1 cellular context compared by ENCODE assay signal in the genomic region with DNA sequence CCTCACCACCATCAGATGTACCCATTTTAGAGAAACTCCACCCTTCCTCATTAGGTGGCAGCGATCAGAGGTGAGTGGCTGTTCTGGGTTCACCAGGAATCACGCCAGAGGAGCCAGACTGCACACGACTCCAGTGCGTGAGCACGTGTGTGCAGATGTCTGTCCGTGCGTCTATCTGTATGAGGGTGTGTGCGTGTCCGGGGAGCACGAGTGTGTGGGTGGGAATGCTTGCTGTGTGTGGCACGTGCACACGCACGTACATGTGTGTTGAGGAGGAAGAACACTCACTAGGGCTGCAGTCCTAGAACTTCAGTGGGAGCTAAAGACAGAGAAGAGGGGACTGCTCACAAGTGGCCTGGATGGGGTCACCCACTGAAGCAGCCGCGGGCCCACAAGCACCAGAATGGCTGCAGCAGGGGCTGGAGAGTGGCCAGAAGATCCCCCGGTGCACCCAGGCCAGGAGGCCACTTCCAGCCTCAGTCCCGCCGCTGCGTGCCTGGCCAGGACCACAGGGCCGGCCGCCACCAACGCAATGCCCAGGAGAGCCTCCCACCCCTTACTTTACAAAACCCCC.
TF ChIP-seq lines count a peak whose summit lies in the region.

No MANE protein-coding gene starts in this region.

TF ChIP-seq in H1, 55 proteins besides CTCF, POLR2A, EP300 and RAD21:
- TF ChIP-seq, protein P1, sequence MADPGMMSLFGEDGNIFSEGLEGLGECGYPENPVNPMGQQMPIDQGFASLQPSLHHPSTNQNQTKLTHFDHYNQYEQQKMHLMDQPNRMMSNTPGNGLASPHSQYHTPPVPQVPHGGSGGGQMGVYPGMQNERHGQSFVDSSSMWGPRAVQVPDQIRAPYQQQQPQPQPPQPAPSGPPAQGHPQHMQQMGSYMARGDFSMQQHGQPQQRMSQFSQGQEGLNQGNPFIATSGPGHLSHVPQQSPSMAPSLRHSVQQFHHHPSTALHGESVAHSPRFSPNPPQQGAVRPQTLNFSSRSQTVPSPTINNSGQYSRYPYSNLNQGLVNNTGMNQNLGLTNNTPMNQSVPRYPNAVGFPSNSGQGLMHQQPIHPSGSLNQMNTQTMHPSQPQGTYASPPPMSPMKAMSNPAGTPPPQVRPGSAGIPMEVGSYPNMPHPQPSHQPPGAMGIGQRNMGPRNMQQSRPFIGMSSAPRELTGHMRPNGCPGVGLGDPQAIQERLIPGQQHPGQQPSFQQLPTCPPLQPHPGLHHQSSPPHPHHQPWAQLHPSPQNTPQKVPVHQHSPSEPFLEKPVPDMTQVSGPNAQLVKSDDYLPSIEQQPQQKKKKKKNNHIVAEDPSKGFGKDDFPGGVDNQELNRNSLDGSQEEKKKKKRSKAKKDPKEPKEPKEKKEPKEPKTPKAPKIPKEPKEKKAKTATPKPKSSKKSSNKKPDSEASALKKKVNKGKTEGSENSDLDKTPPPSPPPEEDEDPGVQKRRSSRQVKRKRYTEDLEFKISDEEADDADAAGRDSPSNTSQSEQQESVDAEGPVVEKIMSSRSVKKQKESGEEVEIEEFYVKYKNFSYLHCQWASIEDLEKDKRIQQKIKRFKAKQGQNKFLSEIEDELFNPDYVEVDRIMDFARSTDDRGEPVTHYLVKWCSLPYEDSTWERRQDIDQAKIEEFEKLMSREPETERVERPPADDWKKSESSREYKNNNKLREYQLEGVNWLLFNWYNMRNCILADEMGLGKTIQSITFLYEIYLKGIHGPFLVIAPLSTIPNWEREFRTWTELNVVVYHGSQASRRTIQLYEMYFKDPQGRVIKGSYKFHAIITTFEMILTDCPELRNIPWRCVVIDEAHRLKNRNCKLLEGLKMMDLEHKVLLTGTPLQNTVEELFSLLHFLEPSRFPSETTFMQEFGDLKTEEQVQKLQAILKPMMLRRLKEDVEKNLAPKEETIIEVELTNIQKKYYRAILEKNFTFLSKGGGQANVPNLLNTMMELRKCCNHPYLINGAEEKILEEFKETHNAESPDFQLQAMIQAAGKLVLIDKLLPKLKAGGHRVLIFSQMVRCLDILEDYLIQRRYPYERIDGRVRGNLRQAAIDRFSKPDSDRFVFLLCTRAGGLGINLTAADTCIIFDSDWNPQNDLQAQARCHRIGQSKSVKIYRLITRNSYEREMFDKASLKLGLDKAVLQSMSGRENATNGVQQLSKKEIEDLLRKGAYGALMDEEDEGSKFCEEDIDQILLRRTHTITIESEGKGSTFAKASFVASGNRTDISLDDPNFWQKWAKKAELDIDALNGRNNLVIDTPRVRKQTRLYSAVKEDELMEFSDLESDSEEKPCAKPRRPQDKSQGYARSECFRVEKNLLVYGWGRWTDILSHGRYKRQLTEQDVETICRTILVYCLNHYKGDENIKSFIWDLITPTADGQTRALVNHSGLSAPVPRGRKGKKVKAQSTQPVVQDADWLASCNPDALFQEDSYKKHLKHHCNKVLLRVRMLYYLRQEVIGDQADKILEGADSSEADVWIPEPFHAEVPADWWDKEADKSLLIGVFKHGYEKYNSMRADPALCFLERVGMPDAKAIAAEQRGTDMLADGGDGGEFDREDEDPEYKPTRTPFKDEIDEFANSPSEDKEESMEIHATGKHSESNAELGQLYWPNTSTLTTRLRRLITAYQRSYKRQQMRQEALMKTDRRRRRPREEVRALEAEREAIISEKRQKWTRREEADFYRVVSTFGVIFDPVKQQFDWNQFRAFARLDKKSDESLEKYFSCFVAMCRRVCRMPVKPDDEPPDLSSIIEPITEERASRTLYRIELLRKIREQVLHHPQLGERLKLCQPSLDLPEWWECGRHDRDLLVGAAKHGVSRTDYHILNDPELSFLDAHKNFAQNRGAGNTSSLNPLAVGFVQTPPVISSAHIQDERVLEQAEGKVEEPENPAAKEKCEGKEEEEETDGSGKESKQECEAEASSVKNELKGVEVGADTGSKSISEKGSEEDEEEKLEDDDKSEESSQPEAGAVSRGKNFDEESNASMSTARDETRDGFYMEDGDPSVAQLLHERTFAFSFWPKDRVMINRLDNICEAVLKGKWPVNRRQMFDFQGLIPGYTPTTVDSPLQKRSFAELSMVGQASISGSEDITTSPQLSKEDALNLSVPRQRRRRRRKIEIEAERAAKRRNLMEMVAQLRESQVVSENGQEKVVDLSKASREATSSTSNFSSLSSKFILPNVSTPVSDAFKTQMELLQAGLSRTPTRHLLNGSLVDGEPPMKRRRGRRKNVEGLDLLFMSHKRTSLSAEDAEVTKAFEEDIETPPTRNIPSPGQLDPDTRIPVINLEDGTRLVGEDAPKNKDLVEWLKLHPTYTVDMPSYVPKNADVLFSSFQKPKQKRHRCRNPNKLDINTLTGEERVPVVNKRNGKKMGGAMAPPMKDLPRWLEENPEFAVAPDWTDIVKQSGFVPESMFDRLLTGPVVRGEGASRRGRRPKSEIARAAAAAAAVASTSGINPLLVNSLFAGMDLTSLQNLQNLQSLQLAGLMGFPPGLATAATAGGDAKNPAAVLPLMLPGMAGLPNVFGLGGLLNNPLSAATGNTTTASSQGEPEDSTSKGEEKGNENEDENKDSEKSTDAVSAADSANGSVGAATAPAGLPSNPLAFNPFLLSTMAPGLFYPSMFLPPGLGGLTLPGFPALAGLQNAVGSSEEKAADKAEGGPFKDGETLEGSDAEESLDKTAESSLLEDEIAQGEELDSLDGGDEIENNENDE (IDR thresholded peaks at IDR 0.05; ENCODE audit: insufficient replicate concordance, low read length), result no peak
- TF ChIP-seq SP4 (IDR thresholded peaks at IDR 0.05; ENCODE audit: low read length), result no peak
- no peak for TF ChIP-seq SP1 (IDR thresholded peaks at IDR 0.05; ENCODE audit: low read depth, low read length)
- no peak for TF ChIP-seq JUN (IDR thresholded peaks at IDR 0.05; ENCODE audit: low read depth, low read length)
- TF ChIP-seq TAF7 (optimal IDR thresholded peaks at IDR 0.05; ENCODE audit: borderline replicate concordance, low read depth, low read length), result no peak
- TF ChIP-seq JUND (IDR thresholded peaks at IDR 0.05; ENCODE audit: low read length), result no peak
- no peak for TF ChIP-seq RNF2 (IDR thresholded peaks at IDR 0.05; ENCODE audit: borderline replicate concordance, low read depth, low read length, missing control alignments, poor library complexity, severe bottlenecking)
- TF ChIP-seq PHF8 (conservative IDR thresholded peaks at IDR 0.05; ENCODE audit: low read depth, low read length), result no peak
- TF ChIP-seq ASH2L (IDR thresholded peaks at IDR 0.05; ENCODE audit: low read length), result no peak
- TF ChIP-seq TCF12 (IDR thresholded peaks at IDR 0.05; ENCODE audit: low read depth, low read length), result no peak
- TF ChIP-seq CTBP2 (IDR thresholded peaks at IDR 0.05; ENCODE audit: borderline replicate concordance, insufficient read depth, insufficient read length, low read length), result no peak
- no peak for TF ChIP-seq SIRT6 (IDR thresholded peaks at IDR 0.05; ENCODE audit: low read length)
- no peak for TF ChIP-seq SUZ12 (IDR thresholded peaks at IDR 0.05; ENCODE audit: low read length)
- no peak for TF ChIP-seq CEBPB (IDR thresholded peaks at IDR 0.05; ENCODE audit: low read depth, low read length)
- no peak for TF ChIP-seq TEAD4 (IDR thresholded peaks at IDR 0.05; ENCODE audit: low read depth, low read length)
- TF ChIP-seq CREB1 (IDR thresholded peaks at IDR 0.05), result no peak
- no peak for TF ChIP-seq RXRA (IDR thresholded peaks at IDR 0.05; ENCODE audit: insufficient read depth, low read depth, low read length)
- no peak for TF ChIP-seq TAF1 (IDR thresholded peaks at IDR 0.05; ENCODE audit: low read depth, low read length)
TF ChIP-seq in H1: peak in this region for 0.
